In genomic region chr10:97669561-97669960, GRCh38 we compare ENCODE assay signal across 29 cellular contexts.
"Had no signal": no experiment of that assay in that cellular context is flagged by ENCODE, and none has a peak within 500 bp of the region (broad histone marks: within the 10 kb centered on the region; RNA-seq: fewer than 3 reads in every experiment).

No MANE protein-coding gene starts in this region.

- H3K36me3 ChIP-seq: colonic mucosa had no signal

- DNase-seq: activated CD4-positive, alpha-beta memory T cell treated with anti-CD3 and anti-CD28 coated beads for 36 hours; activated CD4-positive, alpha-beta T cell treated with anti-CD3 and anti-CD28 coated beads for 36 hours; activated CD4-positive, alpha-beta T cell treated with anti-CD3 and anti-CD28 coated beads, Interleukin-2, amount 10 ng/mL, durations not matched to agents 24 days and 14 days; activated CD4-positive, CD25-positive, alpha-beta regulatory T cell; activated CD4-positive, CD25-positive, alpha-beta regulatory T cell treated with anti-CD3 and anti-CD28 coated beads, Interleukin-2, amount 50 U/mL, for 72 hours; activated CD8-positive, alpha-beta memory T cell treated with anti-CD3 and anti-CD28 coated beads, Interleukin-2, amount 10 ng/mL, durations not matched to agents 7 days and 5 days; activated CD8-positive, alpha-beta memory T cell treated with anti-CD3 and anti-CD28 coated beads, Interleukin-2, amount 50 U/mL, for 4 hours; activated CD8-positive, alpha-beta T cell treated with anti-CD3 and anti-CD28 coated beads, Interleukin-2, amount 10 ng/mL, durations not matched to agents 7 days and 5 days; activated effector memory CD4-positive, alpha-beta T cell treated with anti-CD3 and anti-CD28 coated beads, Interleukin-2, amount 50 U/mL, for 16 hours; activated naive CD4-positive, alpha-beta T cell treated with anti-CD3 and anti-CD28 coated beads for 36 hours; activated naive CD8-positive, alpha-beta T cell treated with anti-CD3 and anti-CD28 coated beads for 36 hours; activated naive CD8-positive, alpha-beta T cell treated with anti-CD3 and anti-CD28 coated beads, Interleukin-2, amount 50 U/mL, for 24 hours; activated T-cell treated with anti-CD3 and anti-CD28 coated beads, Interleukin-2, amount 50 U/mL, for 1 hour; activated T-cell treated with anti-CD3 and anti-CD28 coated beads, Interleukin-2, amount 50 U/mL, for 48 hours; amniotic stem cell; anterior cingulate cortex; body of pancreas; caudate nucleus; colonic mucosa; effector CD8-positive, alpha-beta T cell; esophagus squamous epithelium; foreskin fibroblast; glutamatergic neuron; heart left ventricle; T-helper 2 cell had no signal

- H3K9me3 ChIP-seq: body of pancreas, colonic mucosa, esophagus squamous epithelium, heart left ventricle had no signal

- H3K4me3 ChIP-seq: body of pancreas, colonic mucosa, esophagus squamous epithelium, heart left ventricle had no signal

- H3K27me3 ChIP-seq: body of pancreas, colonic mucosa, esophagus squamous epithelium, heart left ventricle had no signal

- FAIRE-seq: endometrium, endothelial cell of umbilical vein, frontal cortex had no signal

- ATAC-seq: activated CD4-positive, alpha-beta T cell treated with anti-CD3 and anti-CD28 coated beads for 36 hours; activated CD8-positive, alpha-beta memory T cell treated with anti-CD3 and anti-CD28 coated beads, Interleukin-2, amount 10 ng/mL, durations not matched to agents 7 days and 5 days; activated CD8-positive, alpha-beta T cell treated with anti-CD3 and anti-CD28 coated beads, Interleukin-2, amount 10 ng/mL, durations not matched to agents 7 days and 5 days; activated naive CD8-positive, alpha-beta T cell treated with anti-CD3 and anti-CD28 coated beads, Interleukin-2, amount 50 U/mL, for 24 hours; body of pancreas; heart left ventricle had no signal

- H3K4me1 ChIP-seq: colonic mucosa, esophagus squamous epithelium had no signal

- H3K27ac ChIP-seq: body of pancreas, colonic mucosa, epithelial cell of prostate, esophagus squamous epithelium, heart left ventricle had no signal
